Comparison of ENCODE assay signal across 3 cellular contexts in genomic region chr6:153237670-153238069, GRCh38.
TF ChIP-seq lines count a peak whose summit lies in the region.

No MANE protein-coding gene starts in this region.

TF ChIP-seq in A549, 52 proteins besides CTCF, POLR2A, EP300 and RAD21:
- TF ChIP-seq MAZ (IDR thresholded peaks at IDR 0.05; ENCODE audit: borderline replicate concordance, low read depth, low read length): no peak
- TF ChIP-seq MAFK (IDR thresholded peaks at IDR 0.05; ENCODE audit: partially characterized antibody): peak; percentile 33

TF ChIP-seq in IMR-90, 13 proteins besides CTCF, POLR2A, EP300 and RAD21:
- TF ChIP-seq MAFK (IDR thresholded peaks at IDR 0.05; ENCODE audit: low read depth, low read length): peak; percentile 75
- no peak for TF ChIP-seq FOS (IDR thresholded peaks at IDR 0.05; ENCODE audit: low read depth, low read length)

TF ChIP-seq in K562, 482 proteins besides CTCF, POLR2A, EP300 and RAD21 (continued from another document):
- no peak for TF ChIP-seq ZNF398 (CRISPR knock-in tag; IDR thresholded peaks at IDR 0.05)
- TF ChIP-seq NR1H2 (CRISPR knock-in tag; IDR thresholded peaks at IDR 0.05): no peak
- TF ChIP-seq MAFK (IDR thresholded peaks at IDR 0.05; ENCODE audit: low read length): peak; percentile 44; the same call in 1 of the 2 replicates
- peak; percentile 11; the same call in 1 of the 2 replicates for TF ChIP-seq MAFF (IDR thresholded peaks at IDR 0.05; ENCODE audit: low read length)
- peak; percentile 43; the same call in 1 of the 2 replicates for TF ChIP-seq ZNF316 (IDR thresholded peaks at IDR 0.05)
